ENCODE assay signal across 17 cellular contexts in the genomic region with DNA sequence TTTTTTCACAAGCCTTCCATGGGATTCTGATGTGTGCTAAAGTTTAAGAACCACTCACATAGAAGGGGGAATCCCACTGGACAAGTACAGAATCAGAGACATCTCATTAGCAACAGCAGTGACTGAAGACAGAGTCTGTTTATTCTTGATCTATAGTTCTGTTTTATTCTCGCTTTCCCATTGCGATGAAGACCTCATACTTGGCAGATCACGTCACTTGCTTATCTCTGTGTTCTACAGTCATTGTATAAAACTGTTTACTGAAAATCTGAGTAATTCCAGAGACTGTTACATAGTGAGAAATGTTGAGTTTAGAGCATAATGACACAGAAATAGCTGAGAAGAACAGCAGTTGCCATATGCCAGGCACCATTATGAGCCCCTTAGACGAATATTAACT.
DNase-seq lines count a peak whose midpoint lies in the region; ATAC-seq and TF ChIP-seq lines count a peak whose summit lies in the region.
"Had no signal": no experiment of that assay in that cellular context is flagged by ENCODE, and none has a peak within 500 bp of the region (broad histone marks: within the 10 kb centered on the region; RNA-seq: fewer than 3 reads in every experiment).

No MANE protein-coding gene starts in this region.

- DNase-seq in fibroblast of the aortic adventitia (ENCODE audit: low read depth) (peak; percentile 96), retina (no peak)
- no peak for DNase-seq in stimulated activated effector memory CD8-positive, alpha-beta T cell treated with anti-CD3 and anti-CD28 coated beads, Interleukin-12 subunit alpha, Interleukin-12 subunit beta, amount 100 ng/mL, for 72 hours (ENCODE audit: low spot score in 2 of 2)
- DNase-seq: activated CD4-positive, CD25-positive, alpha-beta regulatory T cell; activated naive CD4-positive, alpha-beta T cell treated with anti-CD3 and anti-CD28 coated beads for 36 hours; caudate nucleus; CD4-positive, alpha-beta T cell; effector memory CD4-positive, alpha-beta T cell; NCI-H1930; NCI-H69; stimulated activated naive CD4-positive, alpha-beta T cell treated with Interleukin-2 at 50 U/mL for 16 hours; T-helper 1 cell had no signal

- H3K36me3 Mint-ChIP-seq in stimulated activated effector memory CD8-positive, alpha-beta T cell treated with anti-CD3 and anti-CD28 coated beads, Interleukin-12 subunit alpha, Interleukin-12 subunit beta, amount 100 ng/mL, for 72 hours: no peaks in the 10 kb centered on the region

- ATAC-seq in GM19463 (IDR thresholded peaks at IDR 0.05; ENCODE audit: unreplicated experiment) (peak; percentile 31), SK-N-SH treated with all-trans-retinoic acid at 6 μM for 48 hours (no peak), HG03097 (IDR thresholded peaks at IDR 0.05; ENCODE audit: low FRiP score, unreplicated experiment) (no peak), GM18517 (IDR thresholded peaks at IDR 0.05; ENCODE audit: unreplicated experiment) (no peak)
- ATAC-seq in stimulated activated effector memory CD8-positive, alpha-beta T cell treated with anti-CD3 and anti-CD28 coated beads, Interleukin-12 subunit alpha, Interleukin-12 subunit beta, amount 100 ng/mL, for 72 hours: peak; percentile 53

- H3K4me3 ChIP-seq in fibroblast of the aortic adventitia (ENCODE audit: low read depth, low read length): no peak overlapping the region
- H3K4me3 ChIP-seq: vagina had no signal

- no peak overlapping the region for H3K27ac Mint-ChIP-seq in stimulated activated effector memory CD8-positive, alpha-beta T cell treated with anti-CD3 and anti-CD28 coated beads, Interleukin-12 subunit alpha, Interleukin-12 subunit beta, amount 100 ng/mL, for 72 hours
- H3K27ac Mint-ChIP-seq: activated naive CD4-positive, alpha-beta T cell treated with anti-CD3 and anti-CD28 coated beads for 36 hours; CD4-positive, alpha-beta T cell had no signal

- no peaks in the 10 kb centered on the region for H3K9me3 Mint-ChIP-seq in stimulated activated effector memory CD8-positive, alpha-beta T cell treated with anti-CD3 and anti-CD28 coated beads, Interleukin-12 subunit alpha, Interleukin-12 subunit beta, amount 100 ng/mL, for 72 hours
- H3K9me3 Mint-ChIP-seq: activated naive CD4-positive, alpha-beta T cell treated with anti-CD3 and anti-CD28 coated beads for 36 hours; CD4-positive, alpha-beta T cell had no signal

- peaks cover 19% of the 10 kb centered on the region for H3K4me1 Mint-ChIP-seq in stimulated activated effector memory CD8-positive, alpha-beta T cell treated with anti-CD3 and anti-CD28 coated beads, Interleukin-12 subunit alpha, Interleukin-12 subunit beta, amount 100 ng/mL, for 72 hours

- no peak overlapping the region for H3K4me3 Mint-ChIP-seq in stimulated activated effector memory CD8-positive, alpha-beta T cell treated with anti-CD3 and anti-CD28 coated beads, Interleukin-12 subunit alpha, Interleukin-12 subunit beta, amount 100 ng/mL, for 72 hours
- H3K4me3 Mint-ChIP-seq: activated naive CD4-positive, alpha-beta T cell treated with anti-CD3 and anti-CD28 coated beads for 36 hours; CD4-positive, alpha-beta T cell had no signal

- TF ChIP-seq CTCF in fibroblast of the aortic adventitia (IDR thresholded peaks at IDR 0.05; ENCODE audit: insufficient read depth, low read length): no peak

TF ChIP-seq in SK-N-SH treated with all-trans-retinoic acid at 6 μM for 48 hours, 23 proteins besides CTCF, POLR2A, EP300 and RAD21:
- TF ChIP-seq TOX (CRISPR knock-in tag; IDR thresholded peaks at IDR 0.05; ENCODE audit: borderline replicate concordance) (peak; percentile 11; the same call in 1 of the 2 replicates), ZFP3 (CRISPR knock-in tag; IDR thresholded peaks at IDR 0.05) (0 out of 2 replicates have a peak, but pooled peaks have one; percentile 45), ESRRG (CRISPR knock-in tag; IDR thresholded peaks at IDR 0.05) (0 out of 2 replicates have a peak, but pooled peaks have one; percentile 21), PPARA (CRISPR knock-in tag; IDR thresholded peaks at IDR 0.05; ENCODE audit: borderline replicate concordance) (no peak), ARNTL (CRISPR knock-in tag; IDR thresholded peaks at IDR 0.05; ENCODE audit: borderline replicate concordance, low read depth) (no peak), CSDC2 (CRISPR knock-in tag; IDR thresholded peaks at IDR 0.05) (peak; percentile 56; the same call in 1 of the 2 replicates), ISL1 (CRISPR knock-in tag; IDR thresholded peaks at IDR 0.05) (peak; percentile 91)
- TF ChIP-seq, protein P1, sequence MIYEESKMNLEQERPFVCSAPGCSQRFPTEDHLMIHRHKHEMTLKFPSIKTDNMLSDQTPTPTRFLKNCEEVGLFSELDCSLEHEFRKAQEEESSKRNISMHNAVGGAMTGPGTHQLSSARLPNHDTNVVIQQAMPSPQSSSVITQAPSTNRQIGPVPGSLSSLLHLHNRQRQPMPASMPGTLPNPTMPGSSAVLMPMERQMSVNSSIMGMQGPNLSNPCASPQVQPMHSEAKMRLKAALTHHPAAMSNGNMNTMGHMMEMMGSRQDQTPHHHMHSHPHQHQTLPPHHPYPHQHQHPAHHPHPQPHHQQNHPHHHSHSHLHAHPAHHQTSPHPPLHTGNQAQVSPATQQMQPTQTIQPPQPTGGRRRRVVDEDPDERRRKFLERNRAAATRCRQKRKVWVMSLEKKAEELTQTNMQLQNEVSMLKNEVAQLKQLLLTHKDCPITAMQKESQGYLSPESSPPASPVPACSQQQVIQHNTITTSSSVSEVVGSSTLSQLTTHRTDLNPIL (CRISPR knock-in tag; IDR thresholded peaks at IDR 0.05; ENCODE audit: low read depth): peak; percentile 83
- TF ChIP-seq, protein P2, sequence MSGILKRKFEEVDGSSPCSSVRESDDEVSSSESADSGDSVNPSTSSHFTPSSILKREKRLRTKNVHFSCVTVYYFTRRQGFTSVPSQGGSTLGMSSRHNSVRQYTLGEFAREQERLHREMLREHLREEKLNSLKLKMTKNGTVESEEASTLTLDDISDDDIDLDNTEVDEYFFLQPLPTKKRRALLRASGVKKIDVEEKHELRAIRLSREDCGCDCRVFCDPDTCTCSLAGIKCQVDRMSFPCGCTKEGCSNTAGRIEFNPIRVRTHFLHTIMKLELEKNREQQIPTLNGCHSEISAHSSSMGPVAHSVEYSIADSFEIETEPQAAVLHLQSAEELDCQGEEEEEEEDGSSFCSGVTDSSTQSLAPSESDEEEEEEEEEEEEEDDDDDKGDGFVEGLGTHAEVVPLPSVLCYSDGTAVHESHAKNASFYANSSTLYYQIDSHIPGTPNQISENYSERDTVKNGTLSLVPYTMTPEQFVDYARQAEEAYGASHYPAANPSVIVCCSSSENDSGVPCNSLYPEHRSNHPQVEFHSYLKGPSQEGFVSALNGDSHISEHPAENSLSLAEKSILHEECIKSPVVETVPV (CRISPR knock-in tag; IDR thresholded peaks at IDR 0.05): 0 out of 2 replicates have a peak, but pooled peaks have one; percentile 38
- TF ChIP-seq, protein P3, sequence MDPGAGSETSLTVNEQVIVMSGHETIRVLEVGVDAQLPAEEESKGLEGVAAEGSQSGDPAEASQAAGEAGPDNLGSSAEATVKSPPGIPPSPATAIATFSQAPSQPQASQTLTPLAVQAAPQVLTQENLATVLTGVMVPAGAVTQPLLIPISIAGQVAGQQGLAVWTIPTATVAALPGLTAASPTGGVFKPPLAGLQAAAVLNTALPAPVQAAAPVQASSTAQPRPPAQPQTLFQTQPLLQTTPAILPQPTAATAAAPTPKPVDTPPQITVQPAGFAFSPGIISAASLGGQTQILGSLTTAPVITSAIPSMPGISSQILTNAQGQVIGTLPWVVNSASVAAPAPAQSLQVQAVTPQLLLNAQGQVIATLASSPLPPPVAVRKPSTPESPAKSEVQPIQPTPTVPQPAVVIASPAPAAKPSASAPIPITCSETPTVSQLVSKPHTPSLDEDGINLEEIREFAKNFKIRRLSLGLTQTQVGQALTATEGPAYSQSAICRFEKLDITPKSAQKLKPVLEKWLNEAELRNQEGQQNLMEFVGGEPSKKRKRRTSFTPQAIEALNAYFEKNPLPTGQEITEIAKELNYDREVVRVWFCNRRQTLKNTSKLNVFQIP (CRISPR knock-in tag; IDR thresholded peaks at IDR 0.05; ENCODE audit: borderline replicate concordance, low read depth): no peak
TF ChIP-seq in SK-N-SH treated with all-trans-retinoic acid at 6 μM for 48 hours: peak in this region for 7.

Comparison
In these comparisons a context has a peak if more than half of its experiments do, and no peak if none do; other contexts are left out.
1. ATAC-seq: peak in GM19463 (single experiment) and stimulated activated effector memory CD8-positive, alpha-beta T cell treated with anti-CD3 and anti-CD28 coated beads, Interleukin-12 subunit alpha, Interleukin-12 subunit beta, amount 100 ng/mL, for 72 hours (single experiment); none in SK-N-SH treated with all-trans-retinoic acid at 6 μM for 48 hours (single experiment), HG03097 (single experiment) and GM18517 (single experiment).